ENCODE assay signal across 6 cellular contexts in genomic region chr2:17565726-17566125, GRCh38. TPM values are rescaled to one million over a fixed set of nuclear protein-coding genes. Genes with fewer than 3 reads are reported as not detected.
"Had no signal": no experiment of that assay in that cellular context is flagged by ENCODE, and none has a peak within 500 bp of the region (broad histone marks: within the 10 kb centered on the region; RNA-seq: fewer than 3 reads in every experiment).

No MANE protein-coding gene starts in this region.

RNA-seq across cellular contexts. Expression of gene VSNL1, which starts 25.2 kb away (rescaled TPM):
- total RNA-seq: subcutaneous adipose tissue, thoracic aorta had no signal

RNA-seq across cellular contexts. Expression of gene RAD51AP2, which starts 47.5 kb away (rescaled TPM):
- total RNA-seq: subcutaneous adipose tissue, thoracic aorta, tibial nerve, upper lobe of right lung, ureter had no signal
- polyA plus RNA-seq: urinary bladder had no signal
